Comparison of ENCODE assay signal across 1 cellular context in genomic region chr20:63979549-63980316, GRCh38.
TF ChIP-seq lines count a peak whose summit lies in the region.

Gene SAMD10 (minus strand): TSS chr20:63979642. CDS start chr20:63979467, 175 bp downstream.

TF ChIP-seq in GM12878, 131 proteins besides CTCF, POLR2A, EP300 and RAD21 (continued from another document):
- no peak for TF ChIP-seq RFX5 (IDR thresholded peaks at IDR 0.05; ENCODE audit: low read depth, low read length)
- peak; percentile 48; the same call in 2 of the 3 replicates for TF ChIP-seq POU2F2 (IDR thresholded peaks at IDR 0.05; ENCODE audit: borderline replicate concordance, low read depth, low read length)
- TF ChIP-seq MYC (IDR thresholded peaks at IDR 0.05; ENCODE audit: insufficient read depth, insufficient read length, insufficient replicate concordance, low read length, severe bottlenecking), result no peak
- no peak for TF ChIP-seq E2F8 (IDR thresholded peaks at IDR 0.05; ENCODE audit: low read depth, partially characterized antibody)
